ENCODE assay signal across 14 cellular contexts in genomic region chr4:53055274-53055673, GRCh38.
A peak's percentile ranks its signal among the peaks of the same experiment; 100 is the strongest.
DNase-seq lines count a peak whose midpoint lies in the region; ATAC-seq and FAIRE-seq lines count a peak whose summit lies in the region.
"Had no signal": no experiment of that assay in that cellular context is flagged by ENCODE, and none has a peak within 500 bp of the region (broad histone marks: within the 10 kb centered on the region; RNA-seq: fewer than 3 reads in every experiment).

No MANE protein-coding gene starts in this region.

- peaks cover 9% of the 10 kb centered on the region for H3K9me3 Mint-ChIP-seq in activated naive CD8-positive, alpha-beta T cell treated with anti-CD3 and anti-CD28 coated beads for 36 hours
- H3K9me3 Mint-ChIP-seq in activated naive CD8-positive, alpha-beta T cell treated with anti-CD3 and anti-CD28 coated beads, Interleukin-2, amount 50 U/mL, for 24 hours: peaks cover 6% of the 10 kb centered on the region
- H3K9me3 Mint-ChIP-seq in effector memory CD8-positive, alpha-beta T cell: no peaks in the 10 kb centered on the region

- no peaks in the 10 kb centered on the region for H3K27me3 Mint-ChIP-seq in activated naive CD8-positive, alpha-beta T cell treated with anti-CD3 and anti-CD28 coated beads for 36 hours
- H3K27me3 Mint-ChIP-seq in activated naive CD8-positive, alpha-beta T cell treated with anti-CD3 and anti-CD28 coated beads, Interleukin-2, amount 50 U/mL, for 24 hours: no peaks in the 10 kb centered on the region
- H3K27me3 Mint-ChIP-seq in effector memory CD8-positive, alpha-beta T cell: no peaks in the 10 kb centered on the region

- H3K4me1 Mint-ChIP-seq in activated naive CD8-positive, alpha-beta T cell treated with anti-CD3 and anti-CD28 coated beads for 36 hours: peaks cover 3% of the 10 kb centered on the region
- H3K4me1 Mint-ChIP-seq in activated naive CD8-positive, alpha-beta T cell treated with anti-CD3 and anti-CD28 coated beads, Interleukin-2, amount 50 U/mL, for 24 hours: no peaks in the 10 kb centered on the region
- peaks cover 0 to 2% of the 10 kb centered on the region in 2 donors for H3K4me1 Mint-ChIP-seq in effector memory CD8-positive, alpha-beta T cell (ENCODE audit: low read depth in 2 of 2)

- no peak for ATAC-seq in activated naive CD8-positive, alpha-beta T cell treated with anti-CD3 and anti-CD28 coated beads, Interleukin-2, amount 50 U/mL, for 24 hours
- ATAC-seq in effector memory CD8-positive, alpha-beta T cell (replicated peaks): no peak
- ATAC-seq: right cardiac atrium had no signal

- DNase-seq in activated naive CD8-positive, alpha-beta T cell treated with anti-CD3 and anti-CD28 coated beads for 36 hours: no peak
- DNase-seq in activated naive CD8-positive, alpha-beta T cell treated with anti-CD3 and anti-CD28 coated beads, Interleukin-2, amount 50 U/mL, for 24 hours: no peak
- DNase-seq in NCI-H2107 (lab: John Stamatoyannopoulos, UW): peak; percentile 62
- DNase-seq in fibroblast of gingiva (ENCODE audit: low read depth): peak; percentile 91
- DNase-seq in urothelium cell line (ENCODE audit: low spot score): peak; percentile 65
- DNase-seq in NCI-H748 (lab: John Stamatoyannopoulos, UW; ENCODE audit: unreplicated experiment): no peak
- DNase-seq in effector memory CD8-positive, alpha-beta T cell: no peak
- DNase-seq in SKM-1 (lab: John Stamatoyannopoulos, UW; ENCODE audit: unreplicated experiment): no peak
- DNase-seq: activated CD4-positive, alpha-beta T cell treated with anti-CD3 and anti-CD28 coated beads, Interleukin-2, amount 50 U/mL, for 48 hours; esophagus squamous epithelium; left ventricle myocardium inferior; NCI-H1417 treated with DMSO at 0.1 percent for 48 hours; right cardiac atrium; SIG-M5 had no signal

- no peak for FAIRE-seq in urothelium cell line (lab: Jason Lieb, UNC)

- peak overlapping the region; percentile 22 for H3K27ac Mint-ChIP-seq in activated naive CD8-positive, alpha-beta T cell treated with anti-CD3 and anti-CD28 coated beads for 36 hours
- no peak overlapping the region for H3K27ac Mint-ChIP-seq in activated naive CD8-positive, alpha-beta T cell treated with anti-CD3 and anti-CD28 coated beads, Interleukin-2, amount 50 U/mL, for 24 hours
- H3K27ac Mint-ChIP-seq in effector memory CD8-positive, alpha-beta T cell: no peak overlapping the region

- H3K4me3 Mint-ChIP-seq in activated naive CD8-positive, alpha-beta T cell treated with anti-CD3 and anti-CD28 coated beads for 36 hours: no peak overlapping the region
- H3K4me3 Mint-ChIP-seq in activated naive CD8-positive, alpha-beta T cell treated with anti-CD3 and anti-CD28 coated beads, Interleukin-2, amount 50 U/mL, for 24 hours: no peak overlapping the region
- H3K4me3 Mint-ChIP-seq in effector memory CD8-positive, alpha-beta T cell: no peak overlapping the region

- peaks cover 16% of the 10 kb centered on the region for H3K36me3 Mint-ChIP-seq in activated naive CD8-positive, alpha-beta T cell treated with anti-CD3 and anti-CD28 coated beads for 36 hours
- peaks cover 12% of the 10 kb centered on the region for H3K36me3 Mint-ChIP-seq in activated naive CD8-positive, alpha-beta T cell treated with anti-CD3 and anti-CD28 coated beads, Interleukin-2, amount 50 U/mL, for 24 hours (ENCODE audit: low read depth)
- H3K36me3 Mint-ChIP-seq in effector memory CD8-positive, alpha-beta T cell (ENCODE audit: insufficient read depth): no peaks in the 10 kb centered on the region

Comparison
In these comparisons a context has a peak if more than half of its experiments do, and no peak if none do; other contexts are left out.
1. DNase-seq: peak in NCI-H2107 (single experiment), fibroblast of gingiva (single experiment) and urothelium cell line (single experiment); none in activated naive CD8-positive, alpha-beta T cell treated with anti-CD3 and anti-CD28 coated beads for 36 hours (single experiment), activated naive CD8-positive, alpha-beta T cell treated with anti-CD3 and anti-CD28 coated beads, Interleukin-2, amount 50 U/mL, for 24 hours (single experiment), NCI-H748 (single experiment), effector memory CD8-positive, alpha-beta T cell (0 of 3) and SKM-1 (single experiment).